8 cellular contexts compared by ENCODE assay signal in the genomic region with DNA sequence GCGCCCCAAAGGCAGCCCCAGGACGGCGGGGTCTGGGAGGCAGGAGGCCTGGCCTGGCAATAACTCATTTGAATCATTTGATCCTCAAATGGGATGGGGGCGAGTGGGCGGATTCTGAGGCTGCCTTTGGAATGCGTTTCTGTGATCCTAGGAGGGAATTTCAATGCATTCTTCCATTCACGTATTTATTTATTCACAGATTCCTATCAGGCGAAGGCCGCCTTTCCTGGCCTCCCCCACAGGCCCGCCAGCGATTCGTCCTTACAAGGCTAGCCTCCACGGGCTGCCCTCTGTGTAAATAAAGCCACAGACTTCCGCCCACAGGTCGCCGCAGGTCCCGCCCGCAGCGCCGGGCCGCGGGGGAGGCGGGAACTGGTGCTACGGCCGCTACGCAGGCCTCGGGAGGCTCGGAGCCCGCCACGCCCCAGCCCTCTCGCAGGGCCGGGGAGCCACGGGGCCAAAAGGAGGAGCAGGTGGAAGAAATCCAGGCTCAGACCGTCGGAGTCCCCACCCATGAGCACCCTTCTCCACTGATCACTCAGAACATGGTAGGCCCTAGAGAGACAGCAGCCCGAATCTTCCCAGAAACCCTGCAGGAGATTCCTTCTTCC. TPM values are rescaled to one million over a fixed set of nuclear protein-coding genes. Genes with fewer than 3 reads are reported as not detected.
A peak's percentile ranks its signal among the peaks of the same experiment; 100 is the strongest.
DNase-seq lines count a peak whose midpoint lies in the region; ATAC-seq and TF ChIP-seq lines count a peak whose summit lies in the region.

No MANE protein-coding gene starts in this region.

- H3K4me1 Mint-ChIP-seq in activated CD8-positive, alpha-beta T cell treated with anti-CD3 and anti-CD28 coated beads for 36 hours (ENCODE audit: low read depth) = peaks cover 37% of the 10 kb centered on the region
- H3K4me1 Mint-ChIP-seq in endothelial cell (ENCODE audit: unreplicated experiment) (peaks cover 22% of the 10 kb centered on the region), mesothelial cell of epicardium (peaks cover 49% of the 10 kb centered on the region)
- H3K4me1 Mint-ChIP-seq in stimulated activated effector memory CD8-positive, alpha-beta T cell treated with anti-CD3 and anti-CD28 coated beads, Interleukin-12 subunit alpha, Interleukin-12 subunit beta, amount 100 ng/mL, for 72 hours = peaks cover 43% of the 10 kb centered on the region

- no peak for TF ChIP-seq CTCF in activated CD8-positive, alpha-beta T cell treated with anti-CD3 and anti-CD28 coated beads for 36 hours (IDR thresholded peaks at IDR 0.05)
- TF ChIP-seq CTCF in endothelial cell (IDR thresholded peaks at IDR 0.05; ENCODE audit: unreplicated experiment) (no peak), mesothelial cell of epicardium (IDR thresholded peaks at IDR 0.05; ENCODE audit: unreplicated experiment) (no peak)

- H3K4me1 ChIP-seq in HAP-1 = peaks cover 26% of the 10 kb centered on the region

- H3K27me3 Mint-ChIP-seq in activated CD8-positive, alpha-beta T cell treated with anti-CD3 and anti-CD28 coated beads for 36 hours = no peaks in the 10 kb centered on the region
- H3K27me3 Mint-ChIP-seq in endothelial cell (ENCODE audit: unreplicated experiment) = peaks cover 3% of the 10 kb centered on the region
- H3K27me3 Mint-ChIP-seq in mesothelial cell of epicardium (ENCODE audit: low read depth) = no peaks in the 10 kb centered on the region

- CTCF ChIA-PET in activated CD8-positive, alpha-beta T cell treated with anti-CD3 and anti-CD28 coated beads for 36 hours (lab: Charles Lee) = no interaction called here

- DNase-seq in HAP-1 (ENCODE audit: low spot score in 2 of 2) (peak; percentile 49 to 83), MG63 (peak; percentile 95), endothelial cell (ENCODE audit: low spot score) (peak; percentile 57), mesothelial cell of epicardium (ENCODE audit: low spot score in 2 of 2, unreplicated experiment in 2 of 2) (peak; percentile 31 to 75), NCI-H748 (lab: John Stamatoyannopoulos, UW; ENCODE audit: unreplicated experiment) (no peak)
- peak; percentile 74 for DNase-seq in activated CD8-positive, alpha-beta T cell treated with anti-CD3 and anti-CD28 coated beads for 36 hours
- DNase-seq in stimulated activated effector memory CD8-positive, alpha-beta T cell treated with anti-CD3 and anti-CD28 coated beads, Interleukin-12 subunit alpha, Interleukin-12 subunit beta, amount 100 ng/mL, for 72 hours (ENCODE audit: low spot score in 2 of 2) = peak; percentile 47 to 79

- POLR2A ChIA-PET in activated CD8-positive, alpha-beta T cell treated with anti-CD3 and anti-CD28 coated beads for 36 hours (lab: Charles Lee) = interaction anchor here (2.0 kb wide), 1 partner anchor 30 kb away, joined by 9 read pairs; no protein-coding TSS in a partner anchor

- no peaks in the 10 kb centered on the region for H3K36me3 Mint-ChIP-seq in activated CD8-positive, alpha-beta T cell treated with anti-CD3 and anti-CD28 coated beads for 36 hours (ENCODE audit: low read depth)
- no peaks in the 10 kb centered on the region for H3K36me3 Mint-ChIP-seq in endothelial cell (ENCODE audit: low read depth, unreplicated experiment)
- H3K36me3 Mint-ChIP-seq in mesothelial cell of epicardium = no peaks in the 10 kb centered on the region
- no peaks in the 10 kb centered on the region for H3K36me3 Mint-ChIP-seq in stimulated activated effector memory CD8-positive, alpha-beta T cell treated with anti-CD3 and anti-CD28 coated beads, Interleukin-12 subunit alpha, Interleukin-12 subunit beta, amount 100 ng/mL, for 72 hours

- H3K9me3 Mint-ChIP-seq in activated CD8-positive, alpha-beta T cell treated with anti-CD3 and anti-CD28 coated beads for 36 hours = no peaks in the 10 kb centered on the region
- H3K9me3 Mint-ChIP-seq in endothelial cell (ENCODE audit: unreplicated experiment) (no peaks in the 10 kb centered on the region), mesothelial cell of epicardium (no peaks in the 10 kb centered on the region)
- H3K9me3 Mint-ChIP-seq in stimulated activated effector memory CD8-positive, alpha-beta T cell treated with anti-CD3 and anti-CD28 coated beads, Interleukin-12 subunit alpha, Interleukin-12 subunit beta, amount 100 ng/mL, for 72 hours = no peaks in the 10 kb centered on the region

- no peaks in the 10 kb centered on the region for H3K36me3 ChIP-seq in HAP-1 (replicated peaks)
- no peaks in the 10 kb centered on the region for H3K36me3 ChIP-seq in MG63

- H3K27ac Mint-ChIP-seq in activated CD8-positive, alpha-beta T cell treated with anti-CD3 and anti-CD28 coated beads for 36 hours = peak overlapping the region; percentile 68
- H3K27ac Mint-ChIP-seq in endothelial cell (ENCODE audit: unreplicated experiment) (peak overlapping the region; percentile 84), mesothelial cell of epicardium (peak overlapping the region; percentile 97)
- H3K27ac Mint-ChIP-seq in stimulated activated effector memory CD8-positive, alpha-beta T cell treated with anti-CD3 and anti-CD28 coated beads, Interleukin-12 subunit alpha, Interleukin-12 subunit beta, amount 100 ng/mL, for 72 hours = peak overlapping the region; percentile 83

- H3K4me3 Mint-ChIP-seq in activated CD8-positive, alpha-beta T cell treated with anti-CD3 and anti-CD28 coated beads for 36 hours = peak overlapping the region; percentile 75
- H3K4me3 Mint-ChIP-seq in endothelial cell (ENCODE audit: unreplicated experiment) (peak overlapping the region; percentile 87), mesothelial cell of epicardium (peak overlapping the region; percentile 73)
- H3K4me3 Mint-ChIP-seq in stimulated activated effector memory CD8-positive, alpha-beta T cell treated with anti-CD3 and anti-CD28 coated beads, Interleukin-12 subunit alpha, Interleukin-12 subunit beta, amount 100 ng/mL, for 72 hours = peak overlapping the region; percentile 80

- peak overlapping the region; percentile 74 for H3K4me3 ChIP-seq in GM08714 (ENCODE audit: low read length)
- peak overlapping the region; percentile 38 for H3K4me3 ChIP-seq in HAP-1
- H3K4me3 ChIP-seq in MG63 = peak overlapping the region; percentile 53

- H3K27me3 ChIP-seq in HAP-1 (ENCODE audit: low read depth) = peaks cover 3% of the 10 kb centered on the region; the same call in 1 of the 2 replicates
- no peaks in the 10 kb centered on the region for H3K27me3 ChIP-seq in MG63

- H3K9me3 ChIP-seq in HAP-1 = no peaks in the 10 kb centered on the region; the same call in 1 of the 2 replicates
- no peaks in the 10 kb centered on the region for H3K9me3 ChIP-seq in MG63

- ATAC-seq in activated CD8-positive, alpha-beta T cell treated with anti-CD3 and anti-CD28 coated beads for 36 hours = peak; percentile 35
- peak; percentile 56 for ATAC-seq in stimulated activated effector memory CD8-positive, alpha-beta T cell treated with anti-CD3 and anti-CD28 coated beads, Interleukin-12 subunit alpha, Interleukin-12 subunit beta, amount 100 ng/mL, for 72 hours

- intact Hi-C loops in activated CD8-positive, alpha-beta T cell treated with anti-CD3 and anti-CD28 coated beads for 36 hours (cut with micrococcal nuclease) = no loop called here

- in situ Hi-C loops in HAP-1 (cut with MboI; ENCODE audit: low sequenced_read_pairs) = no loop called here

RNA-seq across cellular contexts. Expression of gene JUN, which starts 31.3 kb away (rescaled TPM):
- 104 and 126 TPM in 2 replicates for total RNA-seq in MG63 (2014; rRNA removed; shearing (Covaris generic); ENCODE audit: low replicate concordance)
- total RNA-seq in activated CD8-positive, alpha-beta T cell treated with anti-CD3 and anti-CD28 coated beads for 36 hours = 10 to 100 TPM; 51.4 to 53.2 TPM
- total RNA-seq in endothelial cell (ENCODE audit: unreplicated experiment) (56.3 TPM), mesothelial cell of epicardium (242 to 245 TPM (median 245 TPM) in 3 replicates)
